8 cellular contexts compared by ENCODE assay signal in the genomic region with DNA sequence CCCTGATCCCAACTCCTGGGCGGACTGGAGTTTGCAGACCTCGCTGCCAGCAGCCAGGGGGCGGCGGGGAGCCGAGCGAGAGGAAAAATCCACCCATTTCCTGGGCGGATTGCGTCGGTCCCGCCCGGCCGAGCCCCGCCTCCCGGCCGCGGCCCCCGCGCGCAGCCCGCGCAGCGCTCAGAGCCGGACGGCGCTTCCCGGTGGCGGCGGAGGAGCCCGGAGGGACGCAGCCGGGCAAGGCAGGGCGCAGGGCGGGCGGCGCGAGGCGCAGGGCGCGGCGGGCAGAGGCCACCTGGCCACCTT.
DNase-seq lines count a peak whose midpoint lies in the region; ATAC-seq lines count a peak whose summit lies in the region.

Gene OLFM1, plus strand, starts transcription at position 180 of the 303 bp plus-strand sequence. CDS start 322 bp downstream, outside the sequence.

- DNase-seq in activated naive CD4-positive, alpha-beta T cell treated with anti-CD3 and anti-CD28 coated beads, Interleukin-2, amount 10 ng/mL, durations not matched to agents 7 days and 5 days = peak; percentile 51
- no peak for DNase-seq in activated naive CD4-positive, alpha-beta T cell treated with anti-CD3 and anti-CD28 coated beads, Interleukin-2, amount 50 U/mL, for 16 hours
- DNase-seq in NCI-H748 treated with DMSO at 0.1 percent for 48 hours (lab: John Stamatoyannopoulos, UW) = peak; percentile 33
- peak; percentile 86 for DNase-seq in left kidney (ENCODE audit: low read depth, low spot score)
- peak; percentile 63 for DNase-seq in stimulated activated naive CD8-positive, alpha-beta T cell treated with anti-CD3 and anti-CD28 coated beads, Interleukin-15, Interleukin-2, amounts not matched to agents 100 U/mL and 50 U/mL, for 24 hours
- no peak for DNase-seq in effector memory CD8-positive, alpha-beta T cell

- H3K27ac Mint-ChIP-seq in activated naive CD4-positive, alpha-beta T cell treated with anti-CD3 and anti-CD28 coated beads, Interleukin-2, amount 10 ng/mL, durations not matched to agents 7 days and 5 days = no peak within 1 kb of the TSS
- no peak within 1 kb of the TSS for H3K27ac Mint-ChIP-seq in effector memory CD8-positive, alpha-beta T cell

- CTCF ChIA-PET in activated naive CD4-positive, alpha-beta T cell treated with anti-CD3 and anti-CD28 coated beads, Interleukin-2, amount 10 ng/mL, durations not matched to agents 7 days and 5 days (lab: Charles Lee) = interaction anchor here (1.9 kb wide), 1 partner anchor 325 kb away, joined by 12 read pairs; no protein-coding TSS in a partner anchor

- no peak within 1 kb of the TSS for H3K4me3 Mint-ChIP-seq in activated naive CD4-positive, alpha-beta T cell treated with anti-CD3 and anti-CD28 coated beads, Interleukin-2, amount 10 ng/mL, durations not matched to agents 7 days and 5 days
- H3K4me3 Mint-ChIP-seq in effector memory CD8-positive, alpha-beta T cell = no peak within 1 kb of the TSS

- H3K4me1 Mint-ChIP-seq in activated naive CD4-positive, alpha-beta T cell treated with anti-CD3 and anti-CD28 coated beads, Interleukin-2, amount 10 ng/mL, durations not matched to agents 7 days and 5 days = peaks cover 4% of the 10 kb centered on the region
- peaks cover 4 to 5% of the 10 kb centered on the region in 2 donors for H3K4me1 Mint-ChIP-seq in effector memory CD8-positive, alpha-beta T cell (ENCODE audit: low read depth in 2 of 2)

- no peaks in the 10 kb centered on the region for H3K36me3 Mint-ChIP-seq in activated naive CD4-positive, alpha-beta T cell treated with anti-CD3 and anti-CD28 coated beads, Interleukin-2, amount 10 ng/mL, durations not matched to agents 7 days and 5 days
- H3K36me3 Mint-ChIP-seq in effector memory CD8-positive, alpha-beta T cell (ENCODE audit: insufficient read depth) = no peaks in the 10 kb centered on the region

- peak; percentile 54 for ATAC-seq in stimulated activated naive CD8-positive, alpha-beta T cell treated with anti-CD3 and anti-CD28 coated beads, Interleukin-15, Interleukin-2, amounts not matched to agents 100 U/mL and 50 U/mL, for 24 hours
- no peak for ATAC-seq in effector memory CD8-positive, alpha-beta T cell (replicated peaks)
- ATAC-seq in GM19467 (IDR thresholded peaks at IDR 0.05; ENCODE audit: unreplicated experiment) = no peak

- peaks cover 4% of the 10 kb centered on the region for H3K9me3 Mint-ChIP-seq in activated naive CD4-positive, alpha-beta T cell treated with anti-CD3 and anti-CD28 coated beads, Interleukin-2, amount 10 ng/mL, durations not matched to agents 7 days and 5 days
- no peaks in the 10 kb centered on the region for H3K9me3 Mint-ChIP-seq in effector memory CD8-positive, alpha-beta T cell

- peak within 1 kb of the TSS; percentile 29 for H3K27ac ChIP-seq in cingulate gyrus (ENCODE audit: low read depth, low read length)

- peaks cover 69% of the 10 kb centered on the region for H3K27me3 Mint-ChIP-seq in activated naive CD4-positive, alpha-beta T cell treated with anti-CD3 and anti-CD28 coated beads, Interleukin-2, amount 10 ng/mL, durations not matched to agents 7 days and 5 days
- H3K27me3 Mint-ChIP-seq in effector memory CD8-positive, alpha-beta T cell = peaks cover 39 to 59% of the 10 kb centered on the region in 2 donors

Comparison
In these comparisons a context has a peak if more than half of its experiments do, and no peak if none do; other contexts are left out.
1. DNase-seq: peak in activated naive CD4-positive, alpha-beta T cell treated with anti-CD3 and anti-CD28 coated beads, Interleukin-2, amount 10 ng/mL, durations not matched to agents 7 days and 5 days (single experiment), NCI-H748 treated with DMSO at 0.1 percent for 48 hours (single experiment), left kidney (single experiment) and stimulated activated naive CD8-positive, alpha-beta T cell treated with anti-CD3 and anti-CD28 coated beads, Interleukin-15, Interleukin-2, amounts not matched to agents 100 U/mL and 50 U/mL, for 24 hours (single experiment); none in activated naive CD4-positive, alpha-beta T cell treated with anti-CD3 and anti-CD28 coated beads, Interleukin-2, amount 50 U/mL, for 16 hours (single experiment) and effector memory CD8-positive, alpha-beta T cell (0 of 3).